In the genomic region with DNA sequence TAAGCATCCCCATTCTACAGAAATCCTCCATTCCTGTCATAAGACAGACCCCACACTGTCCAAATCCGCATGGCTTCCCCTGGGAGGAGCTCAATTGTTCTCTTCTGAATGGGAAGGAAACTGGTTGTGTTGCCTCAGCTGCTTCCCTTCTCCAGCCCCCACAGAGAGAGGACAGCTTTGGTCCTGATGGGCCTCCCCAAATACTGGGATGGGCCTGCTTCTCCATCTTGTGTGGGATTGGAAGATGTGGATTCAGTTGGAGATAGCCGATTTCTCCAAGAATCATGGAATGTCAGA, we compare ENCODE assay signal across 27 cellular contexts. TPM values are rescaled to one million over a fixed set of nuclear protein-coding genes. Genes with fewer than 3 reads are reported as not detected.
"Had no signal": no experiment of that assay in that cellular context is flagged by ENCODE, and none has a peak within 500 bp of the region (broad histone marks: within the 10 kb centered on the region; RNA-seq: fewer than 3 reads in every experiment).

No MANE protein-coding gene starts in this region.

- ATAC-seq: left colon; lower lobe of right lung; natural killer cell; stimulated activated naive CD8-positive, alpha-beta T cell treated with anti-CD3 and anti-CD28 coated beads, Interleukin-15, Interleukin-2, amounts not matched to agents 100 U/mL and 50 U/mL, for 24 hours had no signal

- H3K36me3 ChIP-seq: brain microvascular endothelial cell, lower lobe of right lung, ovary, prostate gland, spleen, thoracic aorta had no signal

- H3K4me3 ChIP-seq: lower lobe of right lung, ovary, prostate gland, spleen, thoracic aorta had no signal

- H3K27me3 ChIP-seq: brain microvascular endothelial cell, ovary, spleen had no signal

- H3K27ac ChIP-seq: brain microvascular endothelial cell, epithelial cell of prostate, lower lobe of right lung, ovary, prostate gland, thoracic aorta, VCaP had no signal

- H3K9me3 ChIP-seq: lower lobe of right lung, ovary, prostate gland, spleen, thoracic aorta had no signal

- DNase-seq: activated CD4-positive, alpha-beta T cell treated with anti-CD3 and anti-CD28 coated beads for 48 hours; activated CD4-positive, alpha-beta T cell treated with anti-CD3 and anti-CD28 coated beads, Interleukin-2, amount 50 U/mL, for 48 hours; activated CD8-positive, alpha-beta memory T cell treated with anti-CD3 and anti-CD28 coated beads for 24 hours; activated gamma-delta T cell; activated naive CD4-positive, alpha-beta T cell treated with anti-CD3 and anti-CD28 coated beads, Interleukin-2, amount 10 ng/mL, durations not matched to agents 7 days and 5 days; activated naive CD8-positive, alpha-beta T cell treated with anti-CD3 and anti-CD28 coated beads, Interleukin-2, amount 10 ng/mL, durations not matched to agents 7 days and 5 days; activated T-cell treated with anti-CD3 and anti-CD28 coated beads, Interleukin-2, amount 50 U/mL, for 1 hour; brain microvascular endothelial cell; central memory CD4-positive, alpha-beta T cell; effector CD4-positive, alpha-beta T cell; hippocampal formation; left colon; lower lobe of right lung; mesendoderm; natural killer cell; ovary; retina; spleen; stimulated activated CD4-positive, alpha-beta T cell treated with anti-CD3 and anti-CD28 coated beads, Interleukin-2, amount 100 ng/mL, for 48 hours; stimulated activated naive CD8-positive, alpha-beta T cell treated with anti-CD3 and anti-CD28 coated beads, Interleukin-15, Interleukin-2, amounts not matched to agents 100 U/mL and 50 U/mL, for 24 hours; trophoblast cell had no signal

- H3K4me1 ChIP-seq: lower lobe of right lung, prostate gland, spleen had no signal

RNA-seq across cellular contexts. Expression of gene IGF1, which starts 40.3 kb away (rescaled TPM):
- total RNA-seq: mononuclear cell had no signal
- polyA plus RNA-seq: keratinocyte had no signal
